In the genomic region with DNA sequence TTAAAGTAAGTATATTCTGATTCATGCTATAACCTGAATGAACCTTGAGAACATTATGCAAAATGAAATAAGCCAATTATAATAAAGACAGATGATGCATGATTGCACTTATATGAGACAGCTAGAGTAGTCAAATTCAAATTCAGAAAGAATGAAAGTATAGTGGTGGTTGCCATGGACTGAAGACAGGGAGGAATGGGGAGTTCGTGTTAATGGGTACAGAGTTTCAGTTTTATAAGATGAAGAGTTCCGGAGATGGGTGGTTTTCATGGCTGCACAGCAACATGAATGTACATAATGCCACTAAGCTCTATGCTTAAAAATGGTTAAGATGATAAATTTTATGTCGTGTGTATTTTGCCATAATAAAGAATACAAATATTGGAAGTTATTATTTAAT, we compare ENCODE assay signal across 8 cellular contexts.
"Had no signal": no experiment of that assay in that cellular context is flagged by ENCODE, and none has a peak within 500 bp of the region (broad histone marks: within the 10 kb centered on the region; RNA-seq: fewer than 3 reads in every experiment).

No MANE protein-coding gene starts in this region.

- H3K4me1 Mint-ChIP-seq: GM23338 had no signal

- H3K27ac Mint-ChIP-seq: GM23338, H9 had no signal

- H3K9me3 Mint-ChIP-seq: GM23338, H9 had no signal

- H3K4me3 Mint-ChIP-seq: GM23338, H9 had no signal

- H2AFZ ChIP-seq: GM23248, GM23338 had no signal

- H3K4me1 ChIP-seq: HAP-1 had no signal

- DNase-seq: GM23248, GOT3, H7, H9, HCEC 1CT had no signal

- H3K27ac ChIP-seq: GM23248 had no signal

- H3K36me3 ChIP-seq: HAP-1 had no signal

- H3K9me3 ChIP-seq: HAP-1 had no signal

- H3K4me2 ChIP-seq: GM23338 had no signal

- H3K4me3 ChIP-seq: GM23248, GM23338, HAP-1 had no signal

- ATAC-seq: GM23338, HCT116 had no signal

- H3K9ac ChIP-seq: GM23248 had no signal
